In genomic region chr17:81054881-81055370, GRCh38 we compare ENCODE assay signal across 1 cellular context.
TF ChIP-seq lines count a peak whose summit lies in the region.

No MANE protein-coding gene starts in this region.

TF ChIP-seq in IMR-90, 13 proteins besides CTCF, POLR2A, EP300 and RAD21 (continued from another document):
- no peak for TF ChIP-seq MXI1 (IDR thresholded peaks at IDR 0.05; ENCODE audit: borderline replicate concordance, low read depth, low read length)
TF ChIP-seq in IMR-90: peak in this region for 0.
